1 cellular context compared by ENCODE assay signal in the genomic region with DNA sequence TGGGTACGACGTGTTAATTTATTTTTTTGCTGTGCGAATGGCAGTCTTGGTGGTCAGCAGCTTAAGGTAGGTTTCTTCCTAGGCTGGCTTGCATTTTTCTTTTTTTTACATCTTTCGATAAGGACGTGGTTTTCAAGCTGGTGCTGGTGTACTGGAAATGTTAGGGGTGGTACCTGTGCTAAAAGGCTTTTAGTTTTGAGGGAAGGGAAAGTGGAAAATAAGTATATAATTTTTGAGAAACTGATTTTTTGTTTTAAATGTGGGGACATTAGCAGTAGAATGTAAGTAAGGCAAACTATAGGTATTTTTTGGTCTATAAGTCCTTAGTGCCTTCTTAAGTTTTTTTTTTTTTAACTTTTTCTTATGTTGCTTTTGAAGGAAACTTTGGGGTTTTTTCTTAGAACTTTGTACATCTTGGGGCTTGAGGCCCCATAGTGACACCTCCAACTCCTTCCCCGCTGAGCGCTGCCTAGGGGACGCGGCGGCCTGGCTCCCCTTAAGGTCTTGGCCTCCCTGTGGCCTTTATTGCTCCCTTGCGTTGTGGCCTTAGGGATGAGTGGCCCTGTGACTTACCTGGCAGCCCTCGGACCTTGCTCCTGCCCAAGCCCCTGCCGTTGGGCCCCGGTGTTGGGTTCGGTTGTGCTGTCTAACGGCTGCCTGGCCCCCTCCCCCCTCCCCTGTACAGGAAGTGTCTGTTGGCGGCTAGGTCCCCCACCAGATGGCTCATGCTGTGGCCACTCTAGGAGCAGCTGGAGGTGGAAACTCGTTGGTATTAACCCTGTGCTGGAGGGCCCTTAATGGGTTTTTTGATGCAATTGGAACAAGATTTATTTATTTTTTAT.
TF ChIP-seq lines count a peak whose summit lies in the region.

No MANE protein-coding gene starts in this region.

TF ChIP-seq in K562, 482 proteins besides CTCF, POLR2A, EP300 and RAD21 (continued from another document and continues in another):
- no peak for TF ChIP-seq CHD7 (IDR thresholded peaks at IDR 0.05; ENCODE audit: low read depth, low read length)
- TF ChIP-seq HCFC1 (IDR thresholded peaks at IDR 0.05; ENCODE audit: low read depth, low read length): peak; percentile 83
- no peak for TF ChIP-seq MCM2 (IDR thresholded peaks at IDR 0.05; ENCODE audit: low read depth)
- no peak for TF ChIP-seq BDP1 (IDR thresholded peaks at IDR 0.05; ENCODE audit: insufficient read depth, insufficient read length)
- peak in 1 of 2 experiments; percentile 88; a peak in 2 of 3 replicates for TF ChIP-seq CBX3 (IDR thresholded peaks at IDR 0.05; ENCODE audit: borderline replicate concordance in 1 of 2, low read length in 2 of 2)
- peak; percentile 72 for TF ChIP-seq NUFIP1 (IDR thresholded peaks at IDR 0.05; ENCODE audit: partially characterized antibody)
- no peak for TF ChIP-seq WHSC1 (IDR thresholded peaks at IDR 0.05; ENCODE audit: low read length)
- TF ChIP-seq ZNF561 (CRISPR knock-in tag; conservative IDR thresholded peaks at IDR 0.05): no peak
- TF ChIP-seq GTF3C2 (IDR thresholded peaks at IDR 0.05; ENCODE audit: borderline replicate concordance, extremely low read depth, insufficient read length): no peak
- peak; percentile 49; the same call in 1 of the 2 replicates for TF ChIP-seq ESRRA (IDR thresholded peaks at IDR 0.05; ENCODE audit: borderline replicate concordance, low read depth)
- no peak for TF ChIP-seq HMBOX1 (IDR thresholded peaks at IDR 0.05)
- 0 out of 2 replicates have a peak, but pooled peaks have one; percentile 20 for TF ChIP-seq THRAP3 (IDR thresholded peaks at IDR 0.05; ENCODE audit: borderline replicate concordance)
- TF ChIP-seq, protein P1, sequence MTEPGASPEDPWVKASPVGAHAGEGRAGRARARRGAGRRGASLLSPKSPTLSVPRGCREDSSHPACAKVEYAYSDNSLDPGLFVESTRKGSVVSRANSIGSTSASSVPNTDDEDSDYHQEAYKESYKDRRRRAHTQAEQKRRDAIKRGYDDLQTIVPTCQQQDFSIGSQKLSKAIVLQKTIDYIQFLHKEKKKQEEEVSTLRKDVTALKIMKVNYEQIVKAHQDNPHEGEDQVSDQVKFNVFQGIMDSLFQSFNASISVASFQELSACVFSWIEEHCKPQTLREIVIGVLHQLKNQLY (CRISPR knock-in tag; conservative IDR thresholded peaks at IDR 0.05): 0 out of 4 replicates have a peak, but pooled peaks of 1 of the 2 experiments have one; percentile 66
- TF ChIP-seq HLTF (IDR thresholded peaks at IDR 0.05): no peak; the same call in 1 of the 2 replicates
- no peak for TF ChIP-seq ZBTB1 (CRISPR knock-in tag; IDR thresholded peaks at IDR 0.05; ENCODE audit: borderline replicate concordance, low read depth)
- no peak for TF ChIP-seq PRMT5 (CRISPR knock-in tag; IDR thresholded peaks at IDR 0.05)
- TF ChIP-seq ZNF318 (IDR thresholded peaks at IDR 0.05; ENCODE audit: borderline replicate concordance in 1 of 2, low read depth in 1 of 2): no peak
